Comparison of ENCODE assay signal across 8 cellular contexts in the genomic region with DNA sequence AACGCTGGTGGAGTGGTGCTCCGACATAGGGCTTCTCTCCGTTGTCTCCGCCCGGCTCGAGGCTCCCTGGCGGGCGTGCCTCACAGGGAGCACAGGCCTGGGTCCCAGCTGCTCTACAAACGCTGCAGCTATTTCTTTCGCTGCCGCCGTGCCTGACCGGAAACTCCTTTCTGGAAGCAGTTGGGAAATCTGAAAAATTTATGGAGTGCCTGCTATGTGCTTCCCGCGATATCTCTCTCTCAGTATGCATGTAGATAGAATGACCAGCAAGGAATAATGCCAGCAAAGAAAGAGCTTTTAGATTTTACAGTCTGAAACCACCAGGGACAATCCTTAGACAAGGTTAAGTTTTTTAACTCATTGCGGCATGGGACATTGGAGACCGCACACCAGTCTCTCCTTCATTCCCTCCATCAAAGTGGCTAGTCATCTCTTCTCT. TPM values are rescaled to one million over a fixed set of nuclear protein-coding genes. Genes with fewer than 3 reads are reported as not detected.
DNase-seq lines count a peak whose midpoint lies in the region; ATAC-seq and TF ChIP-seq lines count a peak whose summit lies in the region.

No MANE protein-coding gene starts in this region.

- H3K79me2 ChIP-seq in hepatocyte = peaks cover 32% of the 10 kb centered on the region

- no peaks in the 10 kb centered on the region for H3K9me2 ChIP-seq in hepatocyte (replicated peaks; ENCODE audit: insufficient read depth)

- H4K20me1 ChIP-seq in hepatocyte (ENCODE audit: insufficient read depth, poor library complexity, severe bottlenecking) = peaks cover 27% of the 10 kb centered on the region

- H2AFZ ChIP-seq in hepatocyte = peak overlapping the region; percentile 89

- TF ChIP-seq CTCF in AG10803 (conservative IDR thresholded peaks at IDR 0.05; ENCODE audit: low read length) (no peak), WI38 (IDR thresholded peaks at IDR 0.05; ENCODE audit: low read depth, low read length) (no peak), hepatocyte (IDR thresholded peaks at IDR 0.05; ENCODE audit: poor library complexity) (no peak), spleen (IDR thresholded peaks at IDR 0.05 in 8 of 11, conservative IDR thresholded peaks at IDR 0.05 in 3 of 11) (peak in 2 of 11 experiments; percentile 11 to 24)

- H3K4me3 ChIP-seq in AG10803 (ENCODE audit: low read length) (peak overlapping the region; percentile 79), WI38 (ENCODE audit: low read depth, low read length) (peak overlapping the region; percentile 72), hepatocyte (peak overlapping the region; percentile 61), spleen (peak overlapping the region; percentile 51 to 78 (median 60))

- peak overlapping the region; percentile 90 for H3K27ac ChIP-seq in hepatocyte
- H3K27ac ChIP-seq in spleen = peak overlapping the region; percentile 67 to 95 (median 86)

- intact Hi-C loops in spleen (cut with DNase I; ENCODE audit: low total_unique reads) (no loop called here), left colon (cut with DNase I, micrococcal nuclease) (no loop called here)

- H3K36me3 ChIP-seq in hepatocyte (replicated peaks; ENCODE audit: insufficient read depth, low read depth) = no peaks in the 10 kb centered on the region
- peaks cover 0 to 14% (median 2%) of the 10 kb centered on the region in 6 donors for H3K36me3 ChIP-seq in spleen

- 11% methylated on average over 17 of the region's 17 CpGs for WGBS in hepatocyte (ENCODE audit: low lambda C conversion rate, missing lambda C conversion rate)
- WGBS in spleen, 5 donors = 3 to 8% (median 4%) methylated on average over 13 to 17 of the region's 17 CpGs

- peak overlapping the region; percentile 78 for H3K4me2 ChIP-seq in hepatocyte

- H3K9me3 ChIP-seq in hepatocyte (ENCODE audit: low read depth) (no peaks in the 10 kb centered on the region), spleen (no peaks in the 10 kb centered on the region)

- TF ChIP-seq POLR2A in spleen (IDR thresholded peaks at IDR 0.05) = no peak

- H3K27me3 ChIP-seq in hepatocyte = no peaks in the 10 kb centered on the region
- H3K27me3 ChIP-seq in spleen (replicated peaks in 1 of 7) = no peaks in the 10 kb centered on the region

- ATAC-seq in GM21528 (IDR thresholded peaks at IDR 0.05; ENCODE audit: low FRiP score, unreplicated experiment) = peak; percentile 4
- ATAC-seq in left colon = no peak
- no peak for ATAC-seq in GM21786 (IDR thresholded peaks at IDR 0.05; ENCODE audit: unreplicated experiment)

- no peak for DNase-seq in AG10803 (ENCODE audit: low read depth)
- DNase-seq in hepatocyte (ENCODE audit: low spot score) = no peak
- DNase-seq in spleen = no peak
- no peak for DNase-seq in left colon
- no peak for DNase-seq in midbrain (lab: John Stamatoyannopoulos, UW)

- H3K4me1 ChIP-seq in hepatocyte (ENCODE audit: insufficient read depth) (peaks cover 23% of the 10 kb centered on the region), spleen (peaks cover 13 to 59% (median 42%) of the 10 kb centered on the region in 6 donors)

RNA-seq across cellular contexts. Expression of a gene that starts 0.8 kb away (rescaled TPM):
- total RNA-seq in hepatocyte = 22.5 and 25.6 TPM in 2 replicates
- polyA plus RNA-seq in hepatocyte = 12.0 and 13.1 TPM in 2 replicates
- 10 to 100 TPM; 22.7 to 66.7 (median 39.9) TPM for total RNA-seq in spleen
- 10 to 100 TPM in 2 of 3 donors, 1 to 10 TPM in 1; 4.6 to 12.0 (median 11.9) TPM for polyA plus RNA-seq in spleen
- 10 to 100 TPM; 17.1 to 21.3 TPM for total RNA-seq in left colon
